16 cellular contexts compared by ENCODE assay signal in the genomic region with DNA sequence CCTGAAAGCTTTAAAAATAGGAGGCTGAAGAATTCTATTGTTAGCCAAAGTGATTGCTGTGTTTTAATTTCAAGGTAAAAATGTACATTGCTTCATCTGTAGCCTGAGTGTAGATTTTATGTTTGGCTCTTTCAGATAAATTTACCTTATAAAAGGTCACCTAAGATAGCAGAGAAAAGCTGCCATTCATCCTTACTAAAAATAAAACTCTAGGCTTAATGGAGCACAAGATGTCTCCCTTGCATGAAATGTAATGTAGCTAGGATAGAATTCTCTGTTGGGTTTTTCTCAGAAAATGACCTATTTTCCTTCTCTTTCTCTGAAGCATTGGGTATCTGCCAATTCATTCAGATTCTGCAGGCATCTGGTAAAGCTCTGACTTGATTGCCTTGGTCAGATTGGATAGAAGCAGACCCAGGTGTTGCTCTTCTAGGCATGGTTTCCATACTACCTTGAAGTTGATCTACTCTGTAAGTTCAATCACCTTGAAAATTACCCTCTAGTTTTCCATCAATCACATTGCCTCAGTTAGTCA.
"Had no signal": no experiment of that assay in that cellular context is flagged by ENCODE, and none has a peak within 500 bp of the region (broad histone marks: within the 10 kb centered on the region; RNA-seq: fewer than 3 reads in every experiment).

No MANE protein-coding gene starts in this region.

- H3K36me3 ChIP-seq: colonic mucosa, esophagus squamous epithelium, left lung, sigmoid colon had no signal

- H3K27ac ChIP-seq: colonic mucosa, esophagus squamous epithelium, left lung, parathyroid adenoma, psoas muscle, sigmoid colon had no signal

- H3K27me3 ChIP-seq: colonic mucosa, esophagus squamous epithelium, left lung, sigmoid colon had no signal

- DNase-seq: colonic mucosa; dermis blood vessel endothelial cell; esophagus squamous epithelium; islet precursor cell; left lung; mesenchymal stem cell; naive B cell; psoas muscle; retina; sigmoid colon; stimulated activated CD4-positive, alpha-beta T cell treated with anti-CD3 and anti-CD28 coated beads, Interleukin-2, amount 100 ng/mL, for 48 hours; stimulated activated naive CD4-positive, alpha-beta T cell treated with Interleukin-2 at 50 U/mL for 16 hours had no signal

- H3K4me3 ChIP-seq: colonic mucosa, esophagus squamous epithelium, left lung, lung, psoas muscle, sigmoid colon, smooth muscle cell had no signal

- H3K4me1 ChIP-seq: colonic mucosa, left lung, parathyroid adenoma, psoas muscle, sigmoid colon had no signal

- H3K9me3 ChIP-seq: colonic mucosa, esophagus squamous epithelium, psoas muscle, sigmoid colon had no signal

- FAIRE-seq: frontal cortex had no signal

- ATAC-seq: left lung, psoas muscle had no signal
